In the genomic region with DNA sequence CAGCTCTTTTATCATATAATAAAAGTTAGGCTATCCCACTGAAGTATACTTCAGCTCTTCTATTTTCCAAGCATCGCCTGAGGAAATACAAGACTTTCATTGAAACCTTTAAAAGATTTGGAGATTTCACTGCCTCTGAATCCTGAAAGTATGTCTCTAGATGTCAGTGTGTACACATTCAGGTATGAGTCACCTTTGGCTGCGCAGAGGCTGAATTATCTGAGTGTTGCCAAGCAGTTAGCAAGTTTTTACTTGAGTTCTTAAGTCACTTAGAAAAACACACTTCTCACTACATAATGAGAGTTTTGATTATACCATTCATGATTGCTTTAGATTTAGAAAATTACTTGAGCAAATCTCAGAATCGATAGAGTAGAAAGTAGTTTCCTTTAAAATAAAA, we compare ENCODE assay signal across 11 cellular contexts.
A peak's percentile ranks its signal among the peaks of the same experiment; 100 is the strongest.
DNase-seq lines count a peak whose midpoint lies in the region; ATAC-seq and TF ChIP-seq lines count a peak whose summit lies in the region.
"Had no signal": no experiment of that assay in that cellular context is flagged by ENCODE, and none has a peak within 500 bp of the region (broad histone marks: within the 10 kb centered on the region; RNA-seq: fewer than 3 reads in every experiment).

No MANE protein-coding gene starts in this region.

- no peaks in the 10 kb centered on the region for H3K9me3 ChIP-seq in upper lobe of right lung
- no peaks in the 10 kb centered on the region for H3K9me3 ChIP-seq in SJCRH30 (replicated peaks)
- no peaks in the 10 kb centered on the region for H3K9me3 ChIP-seq in esophagus muscularis mucosa

- DNase-seq in astrocyte of the spinal cord (ENCODE audit: low read depth, low spot score) (peak; percentile 47), islet precursor cell (peak; percentile 66), upper lobe of right lung (no peak), SJCRH30 (no peak), esophagus muscularis mucosa (ENCODE audit: extremely low spot score) (no peak)
- no peak for DNase-seq in activated CD8-positive, alpha-beta memory T cell treated with anti-CD3 and anti-CD28 coated beads for 24 hours
- DNase-seq: activated CD8-positive, alpha-beta memory T cell treated with anti-CD3 and anti-CD28 coated beads, Interleukin-2, amount 50 U/mL, for 4 hours; erythroblast; NCI-H2171; stimulated activated naive CD4-positive, alpha-beta T cell had no signal

- in situ Hi-C loops in astrocyte of the spinal cord (cut with HindIII; ENCODE audit: low sequenced_read_pairs) = no loop called here

- H3K27ac ChIP-seq in upper lobe of right lung = no peak overlapping the region
- H3K27ac ChIP-seq in SJCRH30 = no peak overlapping the region
- H3K27ac ChIP-seq in esophagus muscularis mucosa (replicated peaks in 1 of 4) = no peak overlapping the region

- H3K4me3 ChIP-seq in astrocyte of the spinal cord (ENCODE audit: low read depth, low read length) = no peak overlapping the region
- no peak overlapping the region for H3K4me3 ChIP-seq in upper lobe of right lung
- no peak overlapping the region for H3K4me3 ChIP-seq in SJCRH30
- no peak overlapping the region for H3K4me3 ChIP-seq in esophagus muscularis mucosa

- no peaks in the 10 kb centered on the region for H3K4me1 ChIP-seq in upper lobe of right lung
- H3K4me1 ChIP-seq in SJCRH30 = no peaks in the 10 kb centered on the region
- H3K4me1 ChIP-seq in esophagus muscularis mucosa = no peaks in the 10 kb centered on the region

- TF ChIP-seq EP300 in esophagus muscularis mucosa (IDR thresholded peaks at IDR 0.05) = no peak

- H3K36me3 ChIP-seq in upper lobe of right lung (no peaks in the 10 kb centered on the region), SJCRH30 (no peaks in the 10 kb centered on the region), esophagus muscularis mucosa (no peaks in the 10 kb centered on the region)

- TF ChIP-seq CTCF in LNCAP (IDR thresholded peaks at IDR 0.05) = peak; percentile 53; the same call in 1 of the 2 replicates
- TF ChIP-seq CTCF in astrocyte of the spinal cord (IDR thresholded peaks at IDR 0.05; ENCODE audit: low read depth, low read length) = no peak
- TF ChIP-seq CTCF in upper lobe of right lung (IDR thresholded peaks at IDR 0.05) = no peak
- no peak for TF ChIP-seq CTCF in esophagus muscularis mucosa (IDR thresholded peaks at IDR 0.05)

- TF ChIP-seq POLR2A in esophagus muscularis mucosa (IDR thresholded peaks at IDR 0.05; ENCODE audit: low read depth) = no peak

- intact Hi-C loops in upper lobe of right lung (cut with DNase I) (no loop called here), esophagus muscularis mucosa (cut with DNase I) (no loop called here)

- ATAC-seq in upper lobe of right lung = peak; percentile 87

- WGBS in esophagus muscularis mucosa = 84% methylated on average over 3 of the region's 3 CpGs

- H3K27me3 ChIP-seq in upper lobe of right lung (no peaks in the 10 kb centered on the region), SJCRH30 (no peaks in the 10 kb centered on the region), esophagus muscularis mucosa (no peaks in the 10 kb centered on the region)

Comparison
In these comparisons a context has a peak if more than half of its experiments do, and no peak if none do; other contexts are left out.
1. DNase-seq: peak in astrocyte of the spinal cord (single experiment) and islet precursor cell (single experiment); none in upper lobe of right lung (single experiment), activated CD8-positive, alpha-beta memory T cell treated with anti-CD3 and anti-CD28 coated beads for 24 hours (single experiment), SJCRH30 (0 of 2) and esophagus muscularis mucosa (single experiment).